ENCODE assay signal across 10 cellular contexts in the genomic region with DNA sequence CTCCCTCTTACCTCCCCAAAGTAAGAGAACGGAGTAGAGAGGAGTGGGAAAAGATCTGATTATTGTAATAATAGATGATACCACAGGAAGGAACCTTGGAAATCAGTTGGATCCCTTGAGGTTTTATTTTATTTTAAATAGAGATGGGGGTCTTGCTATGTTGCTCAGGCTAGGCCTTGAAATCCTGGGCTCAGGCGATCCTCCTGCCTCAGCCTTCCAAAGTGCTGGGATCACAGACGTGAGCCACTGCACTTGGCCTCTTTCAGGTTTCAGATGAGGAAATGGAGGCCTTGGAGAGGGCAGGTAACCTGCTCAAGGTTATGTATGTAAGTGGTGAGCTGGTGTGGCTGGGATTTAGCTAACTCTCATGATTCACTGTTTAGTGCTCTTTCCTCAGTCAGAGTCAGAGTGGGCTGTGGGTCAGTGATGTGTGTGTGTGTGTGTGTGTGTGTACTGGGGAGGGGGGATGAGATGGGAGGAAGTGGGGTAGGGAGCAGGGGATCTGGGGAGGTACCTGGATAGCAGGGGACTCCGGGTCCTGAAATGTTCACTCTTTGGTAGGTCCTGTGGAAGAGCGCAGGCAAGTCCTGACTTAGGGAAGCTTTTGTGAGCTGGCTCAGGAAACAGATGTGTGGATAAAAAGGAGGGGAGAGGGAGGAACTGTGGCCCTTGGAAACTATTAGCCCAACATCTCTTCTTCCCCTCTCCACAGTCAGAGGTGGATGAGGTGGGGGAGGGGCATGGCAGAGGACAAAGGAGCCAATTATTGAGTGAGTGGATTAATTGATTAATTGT. TPM values are rescaled to one million over a fixed set of nuclear protein-coding genes. Genes with fewer than 3 reads are reported as not detected.
DNase-seq lines count a peak whose midpoint lies in the region; ATAC-seq and TF ChIP-seq lines count a peak whose summit lies in the region.
"Had no signal": no experiment of that assay in that cellular context is flagged by ENCODE, and none has a peak within 500 bp of the region (broad histone marks: within the 10 kb centered on the region; RNA-seq: fewer than 3 reads in every experiment).

No MANE protein-coding gene starts in this region.

- peaks cover 29 to 34% of the 10 kb centered on the region in 2 donors for H3K27me3 Mint-ChIP-seq in CD8-positive, alpha-beta memory T cell

- H3K27me3 ChIP-seq in CD8-positive, alpha-beta memory T cell (ENCODE audit: insufficient read depth, low read length, poor library complexity, severe bottlenecking): peaks cover 40% of the 10 kb centered on the region
- H3K27me3 ChIP-seq in adipocyte (replicated peaks; ENCODE audit: control insufficient read depth, insufficient read depth, low read length) (peaks cover 59% of the 10 kb centered on the region), mesendoderm (ENCODE audit: insufficient read depth, low read length, poor library complexity) (peaks cover 22% of the 10 kb centered on the region)

- POLR2A ChIA-PET in CD8-positive, alpha-beta memory T cell (lab: Charles Lee): interaction anchor here (1.3 kb wide), 1 partner anchor 9 kb away, joined by 7 read pairs; no protein-coding TSS in a partner anchor

- H3K4me1 ChIP-seq in CD8-positive, alpha-beta memory T cell (ENCODE audit: insufficient read depth, low read length): peaks cover 9% of the 10 kb centered on the region
- peaks cover 12% of the 10 kb centered on the region for H3K4me1 ChIP-seq in adipocyte (ENCODE audit: control insufficient read depth, insufficient read depth, low read length)
- peaks cover 11% of the 10 kb centered on the region for H3K4me1 ChIP-seq in mesendoderm (ENCODE audit: control insufficient read depth, low read depth, low read length)

- H3K9ac ChIP-seq in adipocyte (ENCODE audit: low read length) (peak overlapping the region; percentile 27), mesendoderm (ENCODE audit: low read length) (peak overlapping the region; percentile 25)

- no peaks in the 10 kb centered on the region for H3K79me2 ChIP-seq in mesendoderm (ENCODE audit: control insufficient read depth, insufficient read depth, low read length)

- H2AK5ac ChIP-seq in mesendoderm (ENCODE audit: low read length): no peak overlapping the region

- no peak overlapping the region for H3K4ac ChIP-seq in mesendoderm (ENCODE audit: low read depth, low read length)

- no peaks in the 10 kb centered on the region for H3K36me3 Mint-ChIP-seq in CD8-positive, alpha-beta memory T cell

- no peak overlapping the region for H4K5ac ChIP-seq in mesendoderm (ENCODE audit: low read length)

- no CpG with 5 or more reads among the region's 5 CpGs for WGBS in mesendoderm (ENCODE audit: extremely low coverage, insufficient coverage, low lambda C conversion rate)

- no peaks in the 10 kb centered on the region for H3K79me1 ChIP-seq in mesendoderm (ENCODE audit: low read length)

- no peak overlapping the region for H3K23ac ChIP-seq in mesendoderm (ENCODE audit: low read length)

- CTCF ChIA-PET in CD8-positive, alpha-beta memory T cell (lab: Charles Lee): interaction anchor here (0.7 to 8.3 kb wide), 20 partner anchors 10 to 238 kb away, joined by 3 to 110 read pairs (median 4); a partner anchor contains a TSS

- peak; percentile 5 for ATAC-seq in HG02759 (IDR thresholded peaks at IDR 0.05; ENCODE audit: unreplicated experiment)

- no peaks in the 10 kb centered on the region for H3K9me3 ChIP-seq in CD8-positive, alpha-beta memory T cell (ENCODE audit: low read length)
- no peaks in the 10 kb centered on the region for H3K9me3 ChIP-seq in adipocyte (ENCODE audit: control insufficient read depth, low read length)

- peaks cover 0 to 16% (median 13%) of the 10 kb centered on the region in 3 donors for H3K4me1 Mint-ChIP-seq in CD8-positive, alpha-beta memory T cell

- H3K56ac ChIP-seq in mesendoderm (ENCODE audit: low read length): peak overlapping the region; percentile 35

- no peak overlapping the region for H3K18ac ChIP-seq in mesendoderm (ENCODE audit: low read length)

- H3K4me3 Mint-ChIP-seq in CD8-positive, alpha-beta memory T cell: peak overlapping the region in 5 of 7 donors; percentile 57 to 78 (median 63)

- peak overlapping the region in 2 of 8 donors; percentile 39 to 83 for H3K27ac Mint-ChIP-seq in CD8-positive, alpha-beta memory T cell

- DNase-seq in CD8-positive, alpha-beta memory T cell: no peak
- DNase-seq in adipocyte (ENCODE audit: low read depth) (no peak), mesendoderm (no peak), foreskin fibroblast (no peak), GOT3 (lab: John Stamatoyannopoulos, UW) (no peak), GM19240 (ENCODE audit: insufficient read length, low spot score) (no peak), NOMO-1 treated with DMSO at 0.1 percent for 48 hours (lab: John Stamatoyannopoulos, UW; ENCODE audit: unreplicated experiment) (no peak)
- DNase-seq: DMS79 treated with DMSO at 0.1 percent for 48 hours had no signal

- H3K9me3 Mint-ChIP-seq in CD8-positive, alpha-beta memory T cell: no peaks in the 10 kb centered on the region

- H3K27ac ChIP-seq in CD8-positive, alpha-beta memory T cell (ENCODE audit: low read depth, low read length): no peak overlapping the region
- no peak overlapping the region for H3K27ac ChIP-seq in mesendoderm (ENCODE audit: low read depth, low read length)

- H2BK5ac ChIP-seq in mesendoderm (ENCODE audit: low read length): no peak overlapping the region

- TF ChIP-seq CTCF in foreskin fibroblast (IDR thresholded peaks at IDR 0.05; ENCODE audit: low read depth, low read length): no peak

- H3K4me2 ChIP-seq in mesendoderm (ENCODE audit: low read length): peak overlapping the region; percentile 22

- H3K4me3 ChIP-seq in CD8-positive, alpha-beta memory T cell (ENCODE audit: low read length): peak overlapping the region; percentile 10
- H3K4me3 ChIP-seq in adipocyte (ENCODE audit: low read length) (peak overlapping the region; percentile 48), mesendoderm (ENCODE audit: low read length) (no peak overlapping the region), foreskin fibroblast (ENCODE audit: low read depth in 1 of 2, low read length in 2 of 2) (no peak overlapping the region)

- no peak overlapping the region for H4K8ac ChIP-seq in mesendoderm (ENCODE audit: low read depth, low read length)

- no peak overlapping the region for H2BK120ac ChIP-seq in mesendoderm (ENCODE audit: low read depth, low read length)

- no peak overlapping the region for H2BK15ac ChIP-seq in mesendoderm (replicated peaks; ENCODE audit: low read depth)

- H3K36me3 ChIP-seq in CD8-positive, alpha-beta memory T cell (ENCODE audit: insufficient read depth, low read length): no peaks in the 10 kb centered on the region
- no peaks in the 10 kb centered on the region for H3K36me3 ChIP-seq in adipocyte (ENCODE audit: control insufficient read depth, insufficient read depth, low read length, severe bottlenecking)
- H3K36me3 ChIP-seq in mesendoderm (ENCODE audit: control insufficient read depth, insufficient read depth, low read length): no peaks in the 10 kb centered on the region

RNA-seq across cellular contexts. Expression of a gene that starts 4.7 kb away (rescaled TPM):
- not detected for total RNA-seq in CD8-positive, alpha-beta memory T cell
- not detected for polyA plus RNA-seq in CD8-positive, alpha-beta memory T cell
- not detected for polyA plus RNA-seq in mesendoderm (2013, experiment 1 of 2)
- 0.11 TPM for polyA plus RNA-seq in mesendoderm (2013, experiment 2 of 2)
- total RNA-seq: myocyte had no signal

RNA-seq across cellular contexts. Expression of a gene that starts 29.2 kb away (rescaled TPM):
- total RNA-seq in CD8-positive, alpha-beta memory T cell: 10 to 100 TPM; 29.5 to 31.4 TPM
- polyA plus RNA-seq in CD8-positive, alpha-beta memory T cell: 73.9 TPM
- 8.5 TPM for polyA plus RNA-seq in mesendoderm (2013, experiment 1 of 2)
- polyA plus RNA-seq in mesendoderm (2013, experiment 2 of 2): 8.9 TPM

Comparison
In these comparisons a context has a peak if more than half of its experiments do, and no peak if none do; other contexts are left out.
1. H3K4me3 ChIP-seq: peak in CD8-positive, alpha-beta memory T cell (single experiment) and adipocyte (single experiment); none in mesendoderm (single experiment) and foreskin fibroblast (0 of 2).